Comparison of ENCODE assay signal across 1 cellular context in the genomic region with DNA sequence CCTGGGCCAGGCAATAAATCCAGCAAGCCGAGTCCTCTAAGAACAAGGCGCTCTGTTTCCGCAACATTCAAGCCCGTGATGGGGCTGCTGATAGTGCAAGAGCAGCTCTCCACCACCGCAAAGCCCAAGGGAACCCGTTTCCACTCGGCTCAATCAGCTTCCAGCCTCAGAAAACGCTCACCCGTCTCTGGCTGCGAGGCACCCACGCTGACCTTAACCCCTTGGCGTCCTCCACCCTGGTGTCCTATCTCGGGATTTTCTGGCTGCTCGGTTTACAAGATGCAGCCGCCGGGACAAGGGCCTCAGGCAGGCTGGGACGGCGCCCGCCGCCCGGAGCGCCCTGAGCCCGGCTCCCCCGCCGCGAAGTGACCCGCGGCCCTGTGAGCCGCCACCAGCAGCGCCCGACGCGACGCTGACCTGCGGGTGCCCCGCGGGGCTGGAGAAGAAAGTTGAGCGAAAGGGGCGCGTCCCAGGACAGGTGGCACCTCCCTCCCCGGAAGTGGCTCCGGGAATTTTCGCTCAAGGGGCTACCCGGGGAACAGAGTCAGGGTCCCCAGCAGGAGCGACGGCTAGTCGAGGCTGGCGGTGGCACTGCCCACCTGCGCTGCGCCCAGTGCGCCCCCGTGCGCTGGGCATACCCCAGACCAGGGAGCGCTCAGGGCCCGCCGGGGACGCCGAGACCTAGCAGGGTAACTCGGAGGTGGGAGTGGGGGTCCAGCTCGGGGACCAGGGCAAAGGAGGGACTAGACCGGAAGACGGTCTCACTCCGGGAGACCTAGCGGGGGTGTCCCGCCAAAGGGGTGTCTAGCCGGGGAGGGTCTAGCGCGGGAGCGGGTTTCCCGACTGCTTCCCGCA.
TF ChIP-seq lines count a peak whose summit lies in the region.

No MANE protein-coding gene starts in this region.

TF ChIP-seq in HEK293, 187 proteins besides CTCF, POLR2A, EP300 and RAD21 (continued from another document and continues in another):
- TF ChIP-seq, protein P1, sequence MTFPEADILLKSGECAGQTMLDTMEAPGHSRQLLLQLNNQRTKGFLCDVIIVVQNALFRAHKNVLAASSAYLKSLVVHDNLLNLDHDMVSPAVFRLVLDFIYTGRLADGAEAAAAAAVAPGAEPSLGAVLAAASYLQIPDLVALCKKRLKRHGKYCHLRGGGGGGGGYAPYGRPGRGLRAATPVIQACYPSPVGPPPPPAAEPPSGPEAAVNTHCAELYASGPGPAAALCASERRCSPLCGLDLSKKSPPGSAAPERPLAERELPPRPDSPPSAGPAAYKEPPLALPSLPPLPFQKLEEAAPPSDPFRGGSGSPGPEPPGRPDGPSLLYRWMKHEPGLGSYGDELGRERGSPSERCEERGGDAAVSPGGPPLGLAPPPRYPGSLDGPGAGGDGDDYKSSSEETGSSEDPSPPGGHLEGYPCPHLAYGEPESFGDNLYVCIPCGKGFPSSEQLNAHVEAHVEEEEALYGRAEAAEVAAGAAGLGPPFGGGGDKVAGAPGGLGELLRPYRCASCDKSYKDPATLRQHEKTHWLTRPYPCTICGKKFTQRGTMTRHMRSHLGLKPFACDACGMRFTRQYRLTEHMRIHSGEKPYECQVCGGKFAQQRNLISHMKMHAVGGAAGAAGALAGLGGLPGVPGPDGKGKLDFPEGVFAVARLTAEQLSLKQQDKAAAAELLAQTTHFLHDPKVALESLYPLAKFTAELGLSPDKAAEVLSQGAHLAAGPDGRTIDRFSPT (tag by site-specific recombination; IDR thresholded peaks at IDR 0.05) = peak; percentile 91
- 0 out of 2 replicates have a peak, but pooled peaks have one; percentile 49 for TF ChIP-seq ZNF777 (tag by site-specific recombination; IDR thresholded peaks at IDR 0.05; ENCODE audit: borderline replicate concordance)
- peak; percentile 87 for TF ChIP-seq GLIS2 (tag by site-specific recombination; IDR thresholded peaks at IDR 0.05)
- no peak; the same call in 1 of the 2 replicates for TF ChIP-seq IKZF3 (tag by site-specific recombination; IDR thresholded peaks at IDR 0.05)
- no peak for TF ChIP-seq ZNF785 (tag by site-specific recombination; IDR thresholded peaks at IDR 0.05)
- TF ChIP-seq ZNF2 (tag by site-specific recombination; IDR thresholded peaks at IDR 0.05) = no peak
- no peak for TF ChIP-seq HOXD13 (CRISPR knock-in tag; IDR thresholded peaks at IDR 0.05; ENCODE audit: borderline replicate concordance)
- TF ChIP-seq, protein P2, sequence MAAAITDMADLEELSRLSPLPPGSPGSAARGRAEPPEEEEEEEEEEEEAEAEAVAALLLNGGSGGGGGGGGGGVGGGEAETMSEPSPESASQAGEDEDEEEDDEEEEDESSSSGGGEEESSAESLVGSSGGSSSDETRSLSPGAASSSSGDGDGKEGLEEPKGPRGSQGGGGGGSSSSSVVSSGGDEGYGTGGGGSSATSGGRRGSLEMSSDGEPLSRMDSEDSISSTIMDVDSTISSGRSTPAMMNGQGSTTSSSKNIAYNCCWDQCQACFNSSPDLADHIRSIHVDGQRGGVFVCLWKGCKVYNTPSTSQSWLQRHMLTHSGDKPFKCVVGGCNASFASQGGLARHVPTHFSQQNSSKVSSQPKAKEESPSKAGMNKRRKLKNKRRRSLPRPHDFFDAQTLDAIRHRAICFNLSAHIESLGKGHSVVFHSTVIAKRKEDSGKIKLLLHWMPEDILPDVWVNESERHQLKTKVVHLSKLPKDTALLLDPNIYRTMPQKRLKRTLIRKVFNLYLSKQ (tag by site-specific recombination; IDR thresholded peaks at IDR 0.05; ENCODE audit: borderline replicate concordance) = no peak
- TF ChIP-seq MEIS1 (CRISPR knock-in tag; IDR thresholded peaks at IDR 0.05; ENCODE audit: borderline replicate concordance) = no peak
- no peak for TF ChIP-seq SCRT2 (tag by site-specific recombination; IDR thresholded peaks at IDR 0.05)
- TF ChIP-seq ZNF548 (tag by site-specific recombination; IDR thresholded peaks at IDR 0.05) = no peak
- no peak for TF ChIP-seq ZNF610 (tag by site-specific recombination; IDR thresholded peaks at IDR 0.05; ENCODE audit: borderline replicate concordance)
- TF ChIP-seq, protein P3, sequence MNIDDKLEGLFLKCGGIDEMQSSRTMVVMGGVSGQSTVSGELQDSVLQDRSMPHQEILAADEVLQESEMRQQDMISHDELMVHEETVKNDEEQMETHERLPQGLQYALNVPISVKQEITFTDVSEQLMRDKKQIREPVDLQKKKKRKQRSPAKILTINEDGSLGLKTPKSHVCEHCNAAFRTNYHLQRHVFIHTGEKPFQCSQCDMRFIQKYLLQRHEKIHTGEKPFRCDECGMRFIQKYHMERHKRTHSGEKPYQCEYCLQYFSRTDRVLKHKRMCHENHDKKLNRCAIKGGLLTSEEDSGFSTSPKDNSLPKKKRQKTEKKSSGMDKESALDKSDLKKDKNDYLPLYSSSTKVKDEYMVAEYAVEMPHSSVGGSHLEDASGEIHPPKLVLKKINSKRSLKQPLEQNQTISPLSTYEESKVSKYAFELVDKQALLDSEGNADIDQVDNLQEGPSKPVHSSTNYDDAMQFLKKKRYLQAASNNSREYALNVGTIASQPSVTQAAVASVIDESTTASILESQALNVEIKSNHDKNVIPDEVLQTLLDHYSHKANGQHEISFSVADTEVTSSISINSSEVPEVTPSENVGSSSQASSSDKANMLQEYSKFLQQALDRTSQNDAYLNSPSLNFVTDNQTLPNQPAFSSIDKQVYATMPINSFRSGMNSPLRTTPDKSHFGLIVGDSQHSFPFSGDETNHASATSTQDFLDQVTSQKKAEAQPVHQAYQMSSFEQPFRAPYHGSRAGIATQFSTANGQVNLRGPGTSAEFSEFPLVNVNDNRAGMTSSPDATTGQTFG (tag by site-specific recombination; IDR thresholded peaks at IDR 0.05; ENCODE audit: borderline replicate concordance) = no peak
- TF ChIP-seq, protein P4, sequence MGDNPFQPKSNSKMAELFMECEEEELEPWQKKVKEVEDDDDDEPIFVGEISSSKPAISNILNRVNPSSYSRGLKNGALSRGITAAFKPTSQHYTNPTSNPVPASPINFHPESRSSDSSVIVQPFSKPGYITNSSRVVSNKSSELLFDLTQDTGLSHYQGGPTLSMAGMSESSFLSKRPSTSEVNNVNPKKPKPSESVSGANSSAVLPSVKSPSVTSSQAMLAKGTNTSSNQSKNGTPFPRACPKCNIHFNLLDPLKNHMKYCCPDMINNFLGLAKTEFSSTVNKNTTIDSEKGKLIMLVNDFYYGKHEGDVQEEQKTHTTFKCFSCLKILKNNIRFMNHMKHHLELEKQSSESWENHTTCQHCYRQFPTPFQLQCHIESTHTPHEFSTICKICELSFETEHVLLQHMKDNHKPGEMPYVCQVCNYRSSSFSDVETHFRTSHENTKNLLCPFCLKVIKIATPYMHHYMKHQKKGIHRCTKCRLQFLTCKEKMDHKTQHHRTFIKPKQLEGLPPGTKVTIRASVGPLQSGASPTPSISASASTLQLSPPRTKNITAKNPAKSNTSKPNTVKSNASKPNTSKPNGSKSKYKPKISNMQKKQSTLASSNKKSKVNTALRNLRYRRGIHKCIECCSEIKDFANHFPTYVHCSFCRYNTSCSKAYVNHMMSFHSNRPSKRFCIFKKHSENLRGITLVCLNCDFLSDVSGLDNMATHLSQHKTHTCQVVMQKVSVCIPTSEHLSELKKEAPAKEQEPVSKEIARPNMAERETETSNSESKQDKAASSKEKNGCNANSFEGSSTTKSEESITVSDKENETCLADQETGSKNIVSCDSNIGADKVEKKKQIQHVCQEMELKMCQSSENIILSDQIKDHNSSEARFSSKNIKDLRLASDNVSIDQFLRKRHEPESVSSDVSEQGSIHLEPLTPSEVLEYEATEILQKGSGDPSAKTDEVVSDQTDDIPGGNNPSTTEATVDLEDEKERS (tag by site-specific recombination; IDR thresholded peaks at IDR 0.05) = no peak
- TF ChIP-seq TCF7L2 (IDR thresholded peaks at IDR 0.05; ENCODE audit: borderline replicate concordance, low read depth, low read length) = no peak
- no peak for TF ChIP-seq ZNF274 (IDR thresholded peaks at IDR 0.05; ENCODE audit: low read length)
- TF ChIP-seq ZNF274 (tag by site-specific recombination; IDR thresholded peaks at IDR 0.05; ENCODE audit: borderline replicate concordance) = no peak
- no peak for TF ChIP-seq ZNF202 (tag by site-specific recombination; IDR thresholded peaks at IDR 0.05; ENCODE audit: borderline replicate concordance)
- TF ChIP-seq, protein P5, sequence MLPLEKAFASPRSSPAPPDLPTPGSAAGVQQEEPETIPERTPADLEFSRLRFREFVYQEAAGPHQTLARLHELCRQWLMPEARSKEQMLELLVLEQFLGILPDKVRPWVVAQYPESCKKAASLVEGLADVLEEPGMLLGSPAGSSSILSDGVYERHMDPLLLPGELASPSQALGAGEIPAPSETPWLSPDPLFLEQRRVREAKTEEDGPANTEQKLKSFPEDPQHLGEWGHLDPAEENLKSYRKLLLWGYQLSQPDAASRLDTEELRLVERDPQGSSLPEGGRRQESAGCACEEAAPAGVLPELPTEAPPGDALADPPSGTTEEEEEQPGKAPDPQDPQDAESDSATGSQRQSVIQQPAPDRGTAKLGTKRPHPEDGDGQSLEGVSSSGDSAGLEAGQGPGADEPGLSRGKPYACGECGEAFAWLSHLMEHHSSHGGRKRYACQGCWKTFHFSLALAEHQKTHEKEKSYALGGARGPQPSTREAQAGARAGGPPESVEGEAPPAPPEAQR (tag by site-specific recombination; IDR thresholded peaks at IDR 0.05) = no peak
- peak; percentile 91 for TF ChIP-seq ZBTB48 (tag by site-specific recombination; IDR thresholded peaks at IDR 0.05)
- no peak for TF ChIP-seq HOXC10 (CRISPR knock-in tag; IDR thresholded peaks at IDR 0.05)
- no peak for TF ChIP-seq ZBTB7A (tag by site-specific recombination; IDR thresholded peaks at IDR 0.05; ENCODE audit: low read depth)
- TF ChIP-seq SCRT1 (tag by site-specific recombination; IDR thresholded peaks at IDR 0.05; ENCODE audit: borderline replicate concordance) = no peak
- no peak for TF ChIP-seq ZNF391 (tag by site-specific recombination; IDR thresholded peaks at IDR 0.05; ENCODE audit: borderline replicate concordance, low read depth)
- no peak for TF ChIP-seq ZNF776 (tag by site-specific recombination; IDR thresholded peaks at IDR 0.05; ENCODE audit: borderline replicate concordance)
- TF ChIP-seq ZNF530 (tag by site-specific recombination; IDR thresholded peaks at IDR 0.05; ENCODE audit: low read depth) = no peak
- TF ChIP-seq, protein P6, sequence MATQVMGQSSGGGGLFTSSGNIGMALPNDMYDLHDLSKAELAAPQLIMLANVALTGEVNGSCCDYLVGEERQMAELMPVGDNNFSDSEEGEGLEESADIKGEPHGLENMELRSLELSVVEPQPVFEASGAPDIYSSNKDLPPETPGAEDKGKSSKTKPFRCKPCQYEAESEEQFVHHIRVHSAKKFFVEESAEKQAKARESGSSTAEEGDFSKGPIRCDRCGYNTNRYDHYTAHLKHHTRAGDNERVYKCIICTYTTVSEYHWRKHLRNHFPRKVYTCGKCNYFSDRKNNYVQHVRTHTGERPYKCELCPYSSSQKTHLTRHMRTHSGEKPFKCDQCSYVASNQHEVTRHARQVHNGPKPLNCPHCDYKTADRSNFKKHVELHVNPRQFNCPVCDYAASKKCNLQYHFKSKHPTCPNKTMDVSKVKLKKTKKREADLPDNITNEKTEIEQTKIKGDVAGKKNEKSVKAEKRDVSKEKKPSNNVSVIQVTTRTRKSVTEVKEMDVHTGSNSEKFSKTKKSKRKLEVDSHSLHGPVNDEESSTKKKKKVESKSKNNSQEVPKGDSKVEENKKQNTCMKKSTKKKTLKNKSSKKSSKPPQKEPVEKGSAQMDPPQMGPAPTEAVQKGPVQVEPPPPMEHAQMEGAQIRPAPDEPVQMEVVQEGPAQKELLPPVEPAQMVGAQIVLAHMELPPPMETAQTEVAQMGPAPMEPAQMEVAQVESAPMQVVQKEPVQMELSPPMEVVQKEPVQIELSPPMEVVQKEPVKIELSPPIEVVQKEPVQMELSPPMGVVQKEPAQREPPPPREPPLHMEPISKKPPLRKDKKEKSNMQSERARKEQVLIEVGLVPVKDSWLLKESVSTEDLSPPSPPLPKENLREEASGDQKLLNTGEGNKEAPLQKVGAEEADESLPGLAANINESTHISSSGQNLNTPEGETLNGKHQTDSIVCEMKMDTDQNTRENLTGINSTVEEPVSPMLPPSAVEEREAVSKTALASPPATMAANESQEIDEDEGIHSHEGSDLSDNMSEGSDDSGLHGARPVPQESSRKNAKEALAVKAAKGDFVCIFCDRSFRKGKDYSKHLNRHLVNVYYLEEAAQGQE (tag by site-specific recombination; IDR thresholded peaks at IDR 0.05) = no peak
- no peak for TF ChIP-seq ZNF707 (tag by site-specific recombination; IDR thresholded peaks at IDR 0.05)
- no peak for TF ChIP-seq ZNF658 (tag by site-specific recombination; IDR thresholded peaks at IDR 0.05)
- TF ChIP-seq GFI1B (tag by site-specific recombination; IDR thresholded peaks at IDR 0.05) = no peak
- peak; percentile 42; the same call in 1 of the 2 replicates for TF ChIP-seq ZNF501 (tag by site-specific recombination; IDR thresholded peaks at IDR 0.05)
- TF ChIP-seq, protein P7, sequence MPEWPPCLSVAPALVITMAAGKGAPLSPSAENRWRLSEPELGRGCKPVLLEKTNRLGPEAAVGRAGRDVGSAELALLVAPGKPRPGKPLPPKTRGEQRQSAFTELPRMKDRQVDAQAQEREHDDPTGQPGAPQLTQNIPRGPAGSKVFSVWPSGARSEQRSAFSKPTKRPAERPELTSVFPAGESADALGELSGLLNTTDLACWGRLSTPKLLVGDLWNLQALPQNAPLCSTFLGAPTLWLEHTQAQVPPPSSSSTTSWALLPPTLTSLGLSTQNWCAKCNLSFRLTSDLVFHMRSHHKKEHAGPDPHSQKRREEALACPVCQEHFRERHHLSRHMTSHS (tag by site-specific recombination; IDR thresholded peaks at IDR 0.05) = no peak
- no peak for TF ChIP-seq ZBTB21 (tag by site-specific recombination; IDR thresholded peaks at IDR 0.05)
- TF ChIP-seq ZNF624 (tag by site-specific recombination; IDR thresholded peaks at IDR 0.05) = no peak
- TF ChIP-seq, protein P8, sequence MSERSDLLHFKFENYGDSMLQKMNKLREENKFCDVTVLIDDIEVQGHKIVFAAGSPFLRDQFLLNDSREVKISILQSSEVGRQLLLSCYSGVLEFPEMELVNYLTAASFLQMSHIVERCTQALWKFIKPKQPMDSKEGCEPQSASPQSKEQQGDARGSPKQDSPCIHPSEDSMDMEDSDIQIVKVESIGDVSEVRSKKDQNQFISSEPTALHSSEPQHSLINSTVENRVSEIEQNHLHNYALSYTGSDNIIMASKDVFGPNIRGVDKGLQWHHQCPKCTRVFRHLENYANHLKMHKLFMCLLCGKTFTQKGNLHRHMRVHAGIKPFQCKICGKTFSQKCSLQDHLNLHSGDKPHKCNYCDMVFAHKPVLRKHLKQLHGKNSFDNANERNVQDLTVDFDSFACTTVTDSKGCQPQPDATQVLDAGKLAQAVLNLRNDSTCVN (tag by site-specific recombination; optimal IDR thresholded peaks at IDR 0.05) = peak; percentile 78
- TF ChIP-seq, protein P9, sequence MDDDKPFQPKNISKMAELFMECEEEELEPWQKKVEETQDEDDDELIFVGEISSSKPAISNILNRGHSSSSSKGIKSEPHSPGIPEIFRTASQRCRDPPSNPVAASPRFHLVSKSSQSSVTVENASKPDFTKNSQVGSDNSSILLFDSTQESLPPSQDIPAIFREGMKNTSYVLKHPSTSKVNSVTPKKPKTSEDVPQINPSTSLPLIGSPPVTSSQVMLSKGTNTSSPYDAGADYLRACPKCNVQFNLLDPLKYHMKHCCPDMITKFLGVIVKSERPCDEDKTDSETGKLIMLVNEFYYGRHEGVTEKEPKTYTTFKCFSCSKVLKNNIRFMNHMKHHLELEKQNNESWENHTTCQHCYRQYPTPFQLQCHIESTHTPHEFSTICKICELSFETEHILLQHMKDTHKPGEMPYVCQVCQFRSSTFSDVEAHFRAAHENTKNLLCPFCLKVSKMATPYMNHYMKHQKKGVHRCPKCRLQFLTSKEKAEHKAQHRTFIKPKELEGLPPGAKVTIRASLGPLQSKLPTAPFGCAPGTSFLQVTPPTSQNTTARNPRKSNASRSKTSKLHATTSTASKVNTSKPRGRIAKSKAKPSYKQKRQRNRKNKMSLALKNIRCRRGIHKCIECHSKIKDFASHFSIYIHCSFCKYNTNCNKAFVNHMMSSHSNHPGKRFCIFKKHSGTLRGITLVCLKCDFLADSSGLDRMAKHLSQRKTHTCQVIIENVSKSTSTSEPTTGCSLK (tag by site-specific recombination; IDR thresholded peaks at IDR 0.05) = no peak
